In the genomic region with DNA sequence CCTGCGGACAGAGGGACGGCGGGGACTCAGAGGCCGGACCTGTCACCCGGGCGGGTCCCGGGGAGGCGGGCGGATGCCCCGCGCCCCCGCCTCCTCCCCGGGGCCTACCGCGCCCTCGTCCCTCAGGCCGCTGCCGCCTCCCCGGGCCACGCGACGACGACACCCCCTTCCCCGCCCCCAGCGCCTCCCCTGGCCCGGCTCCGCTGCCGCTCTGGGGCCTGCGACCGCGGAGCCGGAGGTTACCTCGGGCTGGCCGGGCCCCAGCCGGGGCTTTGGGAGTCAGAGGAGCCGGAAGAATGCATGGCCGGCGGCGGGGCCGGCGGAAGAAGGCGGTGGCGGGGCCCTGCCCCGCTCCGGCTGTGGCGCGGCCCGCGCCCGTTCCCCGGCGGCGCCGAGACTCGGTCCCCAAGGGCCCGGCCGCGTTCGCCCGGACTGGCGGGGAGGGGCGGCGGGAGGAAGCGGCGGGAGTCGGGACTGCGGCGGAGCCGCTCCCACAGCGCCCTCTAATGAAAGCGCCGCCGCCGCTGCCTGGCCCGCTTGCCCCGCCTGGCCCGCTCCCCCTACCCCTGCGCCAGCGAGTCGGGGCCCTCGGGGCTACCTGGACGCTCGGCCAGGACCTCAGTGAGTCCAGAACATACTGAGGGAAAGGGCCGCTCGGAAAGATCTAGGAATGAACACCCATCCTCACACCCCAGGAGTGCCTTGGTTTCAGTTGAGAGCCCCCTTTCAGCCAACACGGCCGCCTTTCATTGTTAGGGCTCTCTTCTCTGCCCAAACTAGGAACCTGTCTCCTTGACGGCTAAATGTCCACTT, we compare ENCODE assay signal across 8 cellular contexts. TPM values are rescaled to one million over a fixed set of nuclear protein-coding genes. Genes with fewer than 3 reads are reported as not detected.
DNase-seq lines count a peak whose midpoint lies in the region; ATAC-seq, FAIRE-seq and TF ChIP-seq lines count a peak whose summit lies in the region.

A gene with protein sequence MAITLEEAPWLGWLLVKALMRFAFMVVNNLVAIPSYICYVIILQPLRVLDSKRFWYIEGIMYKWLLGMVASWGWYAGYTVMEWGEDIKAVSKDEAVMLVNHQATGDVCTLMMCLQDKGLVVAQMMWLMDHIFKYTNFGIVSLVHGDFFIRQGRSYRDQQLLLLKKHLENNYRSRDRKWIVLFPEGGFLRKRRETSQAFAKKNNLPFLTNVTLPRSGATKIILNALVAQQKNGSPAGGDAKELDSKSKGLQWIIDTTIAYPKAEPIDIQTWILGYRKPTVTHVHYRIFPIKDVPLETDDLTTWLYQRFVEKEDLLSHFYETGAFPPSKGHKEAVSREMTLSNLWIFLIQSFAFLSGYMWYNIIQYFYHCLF (minus strand): TSS at position 434 of the 813 bp plus-strand sequence. CDS start 1,467 bp downstream, outside the sequence.

- TF ChIP-seq CTCF in neutrophil (IDR thresholded peaks at IDR 0.05), result peak; percentile 86

- peak within 1 kb of the TSS; percentile 84 for H3K27ac ChIP-seq in SJSA1
- H3K27ac ChIP-seq in neutrophil, result peak within 1 kb of the TSS; percentile 98

- DNase-seq in DMS79 (lab: John Stamatoyannopoulos, UW) (peak; percentile 63), SJSA1 (ENCODE audit: low read depth in 1 of 2, low spot score in 2 of 2) (peak; percentile 71 to 72), frontal cortex (ENCODE audit: low spot score in 2 of 2) (peak; percentile 79 to 88), superior temporal gyrus (ENCODE audit: extremely low spot score) (peak; percentile 84)
- DNase-seq in activated naive CD4-positive, alpha-beta T cell treated with Interleukin-2 at 50 U/mL for 16 hours, result peak; percentile 74

- peak within 1 kb of the TSS; percentile 89 for H3K4me3 ChIP-seq in SJSA1
- H3K4me3 ChIP-seq in neutrophil (ENCODE audit: low read depth in 1 of 2, low read length in 1 of 2), result peak within 1 kb of the TSS; percentile 78 to 88

- no peak for FAIRE-seq in frontal cortex (lab: Jason Lieb, UNC)

- TF ChIP-seq EP300 in Ishikawa (IDR thresholded peaks at IDR 0.05; ENCODE audit: borderline replicate concordance), result no peak

- no peaks in the 10 kb centered on the region for H3K9me3 ChIP-seq in SJSA1 (replicated peaks)
- H3K9me3 ChIP-seq in neutrophil, result no peaks in the 10 kb centered on the region

- peaks cover 19% of the 10 kb centered on the region for H3K36me3 ChIP-seq in SJSA1
- H3K36me3 ChIP-seq in neutrophil, result peaks cover 5% of the 10 kb centered on the region

- TF ChIP-seq RAD21 in Ishikawa (IDR thresholded peaks at IDR 0.05; ENCODE audit: low read depth), result peak; percentile 44; the same call in 1 of the 2 replicates

- ATAC-seq in GM21528 (IDR thresholded peaks at IDR 0.05; ENCODE audit: low FRiP score, unreplicated experiment), result peak; percentile 75

- H3K4me1 ChIP-seq in SJSA1 (replicated peaks), result peaks cover 10% of the 10 kb centered on the region; the same call in 1 of the 2 replicates
- peaks cover 48 to 58% of the 10 kb centered on the region in 2 experiments for H3K4me1 ChIP-seq in neutrophil (ENCODE audit: control insufficient read depth in 1 of 2, insufficient read depth in 1 of 2, low read depth in 1 of 2, low read length in 1 of 2)

- no peaks in the 10 kb centered on the region for H3K27me3 ChIP-seq in SJSA1 (replicated peaks)
- no peaks in the 10 kb centered on the region for H3K27me3 ChIP-seq in neutrophil

TF ChIP-seq in Ishikawa, 13 proteins besides CTCF, POLR2A, EP300 and RAD21:
- TF ChIP-seq, protein P1, sequence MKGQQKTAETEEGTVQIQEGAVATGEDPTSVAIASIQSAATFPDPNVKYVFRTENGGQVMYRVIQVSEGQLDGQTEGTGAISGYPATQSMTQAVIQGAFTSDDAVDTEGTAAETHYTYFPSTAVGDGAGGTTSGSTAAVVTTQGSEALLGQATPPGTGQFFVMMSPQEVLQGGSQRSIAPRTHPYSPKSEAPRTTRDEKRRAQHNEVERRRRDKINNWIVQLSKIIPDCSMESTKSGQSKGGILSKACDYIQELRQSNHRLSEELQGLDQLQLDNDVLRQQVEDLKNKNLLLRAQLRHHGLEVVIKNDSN (IDR thresholded peaks at IDR 0.05), result no peak
- TF ChIP-seq FOXM1 (IDR thresholded peaks at IDR 0.05; ENCODE audit: borderline replicate concordance, low read depth), result no peak
- TF ChIP-seq, protein P2, sequence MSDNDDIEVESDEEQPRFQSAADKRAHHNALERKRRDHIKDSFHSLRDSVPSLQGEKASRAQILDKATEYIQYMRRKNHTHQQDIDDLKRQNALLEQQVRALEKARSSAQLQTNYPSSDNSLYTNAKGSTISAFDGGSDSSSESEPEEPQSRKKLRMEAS (IDR thresholded peaks at IDR 0.05), result no peak
- peak; percentile 37; the same call in 1 of the 2 replicates for TF ChIP-seq TAF1 (IDR thresholded peaks at IDR 0.05; ENCODE audit: low read depth)
- TF ChIP-seq, protein P3, sequence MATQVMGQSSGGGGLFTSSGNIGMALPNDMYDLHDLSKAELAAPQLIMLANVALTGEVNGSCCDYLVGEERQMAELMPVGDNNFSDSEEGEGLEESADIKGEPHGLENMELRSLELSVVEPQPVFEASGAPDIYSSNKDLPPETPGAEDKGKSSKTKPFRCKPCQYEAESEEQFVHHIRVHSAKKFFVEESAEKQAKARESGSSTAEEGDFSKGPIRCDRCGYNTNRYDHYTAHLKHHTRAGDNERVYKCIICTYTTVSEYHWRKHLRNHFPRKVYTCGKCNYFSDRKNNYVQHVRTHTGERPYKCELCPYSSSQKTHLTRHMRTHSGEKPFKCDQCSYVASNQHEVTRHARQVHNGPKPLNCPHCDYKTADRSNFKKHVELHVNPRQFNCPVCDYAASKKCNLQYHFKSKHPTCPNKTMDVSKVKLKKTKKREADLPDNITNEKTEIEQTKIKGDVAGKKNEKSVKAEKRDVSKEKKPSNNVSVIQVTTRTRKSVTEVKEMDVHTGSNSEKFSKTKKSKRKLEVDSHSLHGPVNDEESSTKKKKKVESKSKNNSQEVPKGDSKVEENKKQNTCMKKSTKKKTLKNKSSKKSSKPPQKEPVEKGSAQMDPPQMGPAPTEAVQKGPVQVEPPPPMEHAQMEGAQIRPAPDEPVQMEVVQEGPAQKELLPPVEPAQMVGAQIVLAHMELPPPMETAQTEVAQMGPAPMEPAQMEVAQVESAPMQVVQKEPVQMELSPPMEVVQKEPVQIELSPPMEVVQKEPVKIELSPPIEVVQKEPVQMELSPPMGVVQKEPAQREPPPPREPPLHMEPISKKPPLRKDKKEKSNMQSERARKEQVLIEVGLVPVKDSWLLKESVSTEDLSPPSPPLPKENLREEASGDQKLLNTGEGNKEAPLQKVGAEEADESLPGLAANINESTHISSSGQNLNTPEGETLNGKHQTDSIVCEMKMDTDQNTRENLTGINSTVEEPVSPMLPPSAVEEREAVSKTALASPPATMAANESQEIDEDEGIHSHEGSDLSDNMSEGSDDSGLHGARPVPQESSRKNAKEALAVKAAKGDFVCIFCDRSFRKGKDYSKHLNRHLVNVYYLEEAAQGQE (IDR thresholded peaks at IDR 0.05; ENCODE audit: low read depth), result no peak
- peak; percentile 76; the same call in 1 of the 2 replicates for TF ChIP-seq ZBTB7A (IDR thresholded peaks at IDR 0.05; ENCODE audit: low read depth)
- TF ChIP-seq NFIC (IDR thresholded peaks at IDR 0.05), result no peak
- no peak for TF ChIP-seq YY1 (IDR thresholded peaks at IDR 0.05; ENCODE audit: low read depth)
- TF ChIP-seq TCF12 (IDR thresholded peaks at IDR 0.05; ENCODE audit: low read depth), result no peak
- TF ChIP-seq EGR1 (IDR thresholded peaks at IDR 0.05), result 0 out of 2 replicates have a peak, but pooled peaks have one; percentile 13
- TF ChIP-seq TEAD4 (IDR thresholded peaks at IDR 0.05), result no peak

RNA-seq across cellular contexts. Expression of the gene that starts here (rescaled TPM):
- 55.2 and 80.5 TPM in 2 replicates for total RNA-seq in SJSA1 (2014; rRNA removed; shearing (Covaris generic))
- total RNA-seq in frontal cortex, result 101 TPM

Comparison
In these comparisons a context has a peak if more than half of its experiments do, and no peak if none do; other contexts are left out.
1. Peak in every context shown above with its lines: DNase-seq, ATAC-seq, H3K4me3 ChIP-seq and H3K27ac ChIP-seq.